Comparison of ENCODE assay signal across 21 cellular contexts in the genomic region with DNA sequence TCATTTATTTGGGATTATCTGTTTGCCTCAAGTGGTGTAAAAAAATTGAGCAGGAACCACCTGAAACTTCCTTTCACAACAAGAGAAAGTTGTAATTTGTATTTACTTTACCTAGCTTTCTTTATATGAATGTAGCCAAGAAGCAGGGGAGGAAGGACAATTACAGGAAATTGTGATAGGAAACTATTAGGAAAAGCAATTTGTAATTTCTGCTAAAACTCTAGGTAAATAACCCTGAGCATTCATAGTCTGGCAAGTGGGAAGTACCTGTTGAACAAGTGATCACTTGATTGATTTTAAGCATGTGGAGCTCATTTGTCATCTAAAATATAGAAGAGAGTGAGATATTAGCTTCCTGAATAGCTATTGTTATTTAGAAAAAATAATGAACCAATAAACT. TPM values are rescaled to one million over a fixed set of nuclear protein-coding genes. Genes with fewer than 3 reads are reported as not detected.
DNase-seq lines count a peak whose midpoint lies in the region; ATAC-seq, FAIRE-seq and TF ChIP-seq lines count a peak whose summit lies in the region.
"Had no signal": no experiment of that assay in that cellular context is flagged by ENCODE, and none has a peak within 500 bp of the region (broad histone marks: within the 10 kb centered on the region; RNA-seq: fewer than 3 reads in every experiment).

No MANE protein-coding gene starts in this region.

- peaks cover 0 to 15% of the 10 kb centered on the region in 2 donors for H3K4me1 ChIP-seq in right atrium auricular region
- peaks cover 40% of the 10 kb centered on the region for H3K4me1 ChIP-seq in psoas muscle
- peaks cover 3 to 27% of the 10 kb centered on the region in 2 donors for H3K4me1 ChIP-seq in kidney (ENCODE audit: control insufficient read depth in 1 of 2, insufficient read depth in 1 of 2, low read depth in 1 of 2, low read length in 2 of 2)
- H3K4me1 ChIP-seq: colonic mucosa had no signal

- H3K36me3 Mint-ChIP-seq in activated T-helper 17 cell treated with anti-CD3 and anti-CD28 coated beads, Interleukin-2, amount 50 U/mL, for 72 hours (ENCODE audit: low read depth), result no peaks in the 10 kb centered on the region
- H3K36me3 Mint-ChIP-seq: natural killer cell treated with Interleukin-12 subunit alpha and Interleukin-12 subunit beta and Interleukin-15 and Interleukin-18, amount 100 ng/mL, for 72 hours; T-cell had no signal

- H3K27me3 ChIP-seq in right atrium auricular region (no peaks in the 10 kb centered on the region), psoas muscle (ENCODE audit: insufficient read depth in 3 of 3, low read length in 2 of 3) (no peaks in the 10 kb centered on the region)
- H3K27me3 ChIP-seq: colonic mucosa had no signal

- DNase-seq in right atrium auricular region (ENCODE audit: low spot score) (no peak), Right ventricle myocardium superior (no peak), fibroblast of villous mesenchyme (ENCODE audit: low read depth) (no peak), psoas muscle (no peak), NCI-H345 (lab: John Stamatoyannopoulos, UW) (no peak), kidney (no peak), NCI-H2196 treated with DMSO at 0.1 percent for 48 hours (lab: John Stamatoyannopoulos, UW; ENCODE audit: unreplicated experiment) (no peak)
- DNase-seq: activated gamma-delta T cell treated with Interleukin-2 at 50 U/mL for 16 hours, colonic mucosa, erythroblast, GM23248, left colon, MM.1S, NCI-H2081, retina, T-cell had no signal

- H3K27ac ChIP-seq in right atrium auricular region, result peak overlapping the region; percentile 43 to 66
- peak overlapping the region; percentile 67 for H3K27ac ChIP-seq in psoas muscle
- peak overlapping the region in 1 of 2 donors; percentile 51 for H3K27ac ChIP-seq in kidney (ENCODE audit: low read depth in 2 of 2, low read length in 2 of 2)
- H3K27ac ChIP-seq: colonic mucosa, GM23248, RWPE1 had no signal

- H3K36me3 ChIP-seq in right atrium auricular region (no peaks in the 10 kb centered on the region), psoas muscle (ENCODE audit: insufficient read depth in 1 of 2, low read depth in 1 of 2) (peaks cover 2 to 3% of the 10 kb centered on the region in 2 donors), kidney (ENCODE audit: control insufficient read depth in 1 of 2, insufficient read depth in 2 of 2, low read length in 2 of 2) (no peaks in the 10 kb centered on the region)
- H3K36me3 ChIP-seq: colonic mucosa had no signal

- no peaks in the 10 kb centered on the region for H3K9me3 ChIP-seq in right atrium auricular region
- H3K9me3 ChIP-seq in psoas muscle, result no peaks in the 10 kb centered on the region
- H3K9me3 ChIP-seq in kidney (ENCODE audit: control insufficient read depth in 1 of 2, low read length in 2 of 2), result no peaks in the 10 kb centered on the region
- H3K9me3 ChIP-seq: colonic mucosa had no signal

- H3K27me3 Mint-ChIP-seq in activated T-helper 17 cell treated with anti-CD3 and anti-CD28 coated beads, Interleukin-2, amount 50 U/mL, for 72 hours, result peaks cover 7% of the 10 kb centered on the region
- H3K27me3 Mint-ChIP-seq: natural killer cell treated with Interleukin-12 subunit alpha and Interleukin-12 subunit beta and Interleukin-15 and Interleukin-18, amount 100 ng/mL, for 72 hours had no signal

- no peak overlapping the region for H3K27ac Mint-ChIP-seq in activated T-helper 17 cell treated with anti-CD3 and anti-CD28 coated beads, Interleukin-2, amount 50 U/mL, for 72 hours
- H3K27ac Mint-ChIP-seq: natural killer cell treated with Interleukin-12 subunit alpha and Interleukin-12 subunit beta and Interleukin-15 and Interleukin-18, amount 100 ng/mL, for 72 hours; T-cell had no signal

- H3K4me3 ChIP-seq in right atrium auricular region, result no peak overlapping the region
- H3K4me3 ChIP-seq in fibroblast of villous mesenchyme (ENCODE audit: low read depth, low read length), result peak overlapping the region; percentile 81
- peak overlapping the region; percentile 72 for H3K4me3 ChIP-seq in psoas muscle
- H3K4me3 ChIP-seq in kidney (ENCODE audit: low read length in 2 of 2), result peak overlapping the region in 1 of 2 donors; percentile 51
- H3K4me3 ChIP-seq: colonic mucosa, GM23248 had no signal

- ATAC-seq in Right ventricle myocardium superior (ENCODE audit: poor library complexity) (no peak), psoas muscle (no peak)
- no peak for ATAC-seq in activated T-helper 17 cell treated with anti-CD3 and anti-CD28 coated beads, Interleukin-2, amount 50 U/mL, for 72 hours (replicated peaks)
- ATAC-seq: left colon; natural killer cell treated with Interleukin-12 subunit alpha and Interleukin-12 subunit beta and Interleukin-15 and Interleukin-18, amount 100 ng/mL, for 72 hours; T-cell had no signal

- FAIRE-seq in kidney (lab: Jason Lieb, UNC), result no peak
- FAIRE-seq: GM12891 had no signal

- TF ChIP-seq CTCF in right atrium auricular region (IDR thresholded peaks at IDR 0.05) (no peak), fibroblast of villous mesenchyme (IDR thresholded peaks at IDR 0.05; ENCODE audit: insufficient read depth, low read depth, low read length) (no peak), psoas muscle (IDR thresholded peaks at IDR 0.05) (no peak), kidney (IDR thresholded peaks at IDR 0.05; ENCODE audit: borderline replicate concordance, extremely low read depth, insufficient read depth) (no peak)

- intact Hi-C loops in Right ventricle myocardium superior (cut with DNase I) (no loop called here), psoas muscle (cut with DNase I) (no loop called here), kidney (cut with DNase I) (no loop called here)

- H3K9me3 Mint-ChIP-seq in activated T-helper 17 cell treated with anti-CD3 and anti-CD28 coated beads, Interleukin-2, amount 50 U/mL, for 72 hours, result no peaks in the 10 kb centered on the region
- H3K9me3 Mint-ChIP-seq: natural killer cell treated with Interleukin-12 subunit alpha and Interleukin-12 subunit beta and Interleukin-15 and Interleukin-18, amount 100 ng/mL, for 72 hours; T-cell had no signal

- no peak overlapping the region for H3K4me3 Mint-ChIP-seq in activated T-helper 17 cell treated with anti-CD3 and anti-CD28 coated beads, Interleukin-2, amount 50 U/mL, for 72 hours
- H3K4me3 Mint-ChIP-seq: natural killer cell treated with Interleukin-12 subunit alpha and Interleukin-12 subunit beta and Interleukin-15 and Interleukin-18, amount 100 ng/mL, for 72 hours; T-cell had no signal

- H3K9ac ChIP-seq in kidney (ENCODE audit: low read length in 2 of 2), result no peak overlapping the region
- H3K9ac ChIP-seq: GM23248 had no signal

- no peaks in the 10 kb centered on the region for H3K4me1 Mint-ChIP-seq in activated T-helper 17 cell treated with anti-CD3 and anti-CD28 coated beads, Interleukin-2, amount 50 U/mL, for 72 hours

RNA-seq across cellular contexts. Expression of a gene that starts 5.0 kb away (rescaled TPM):
- total RNA-seq in right atrium auricular region (10 to 100 TPM; 43.6 to 58.2 TPM), Right ventricle myocardium superior (24.3 TPM), fibroblast of villous mesenchyme (110 and 126 TPM in 2 replicates), psoas muscle (10 to 100 TPM; 24.1 to 84.6 (median 45.4) TPM), kidney (266 TPM)
- polyA plus RNA-seq in psoas muscle (10 to 100 TPM; 15.0 to 96.0 (median 15.5) TPM), kidney (ENCODE audit: insufficient read depth, low read depth, low replicate concordance) (26.2 TPM)
- total RNA-seq in activated T-helper 17 cell treated with anti-CD3 and anti-CD28 coated beads, Interleukin-2, amount 50 U/mL, for 72 hours, result under 1 TPM; 0.13 to 0.30 TPM
- total RNA-seq: activated CD8-positive, alpha-beta memory T cell treated with anti-CD3 and anti-CD28 coated beads for 36 hours had no signal

Comparison
In these comparisons a context has a peak if more than half of its experiments do, and no peak if none do; other contexts are left out.
1. H3K4me3 ChIP-seq: peak in fibroblast of villous mesenchyme (single experiment) and psoas muscle (single experiment); none in right atrium auricular region (0 of 2).
2. RNA of a gene that starts 5.0 kb away (total RNA-seq): 266 TPM in kidney (single experiment), 110 to 126 TPM in fibroblast of villous mesenchyme, 43.6 to 58.2 TPM in right atrium auricular region, 24.1 to 84.6 TPM in psoas muscle and 24.3 TPM in Right ventricle myocardium superior (single experiment); 0.13 to 0.30 TPM in activated T-helper 17 cell treated with anti-CD3 and anti-CD28 coated beads, Interleukin-2, amount 50 U/mL, for 72 hours; every median in the first group is over 10 times any median in the second.